23 cellular contexts compared by ENCODE assay signal in genomic region chr16:16817203-16817602, GRCh38.
"Had no signal": no experiment of that assay in that cellular context is flagged by ENCODE, and none has a peak within 500 bp of the region (broad histone marks: within the 10 kb centered on the region; RNA-seq: fewer than 3 reads in every experiment).

No MANE protein-coding gene starts in this region.

- H3K4me3 Mint-ChIP-seq: activated CD4-positive, alpha-beta T cell treated with anti-CD3 and anti-CD28 coated beads, Interleukin-2, amount 10 ng/mL, durations not matched to agents 24 days and 14 days; activated CD8-positive, alpha-beta memory T cell treated with anti-CD3 and anti-CD28 coated beads, Interleukin-2, amount 10 ng/mL, durations not matched to agents 7 days and 5 days; activated naive CD4-positive, alpha-beta T cell treated with anti-CD3 and anti-CD28 coated beads, Interleukin-2, amount 50 U/mL, for 24 hours; activated T-cell treated with anti-CD3 and anti-CD28 coated beads, Interleukin-2, amount 50 U/mL, for 24 hours; activated T-helper 1 cell treated with anti-CD3 and anti-CD28 coated beads, Interleukin-12 subunit alpha, Interleukin-12 subunit beta, Interleukin-2, Interleukin-4 antibody, amounts not matched to agents 30 ng/mL and 10 ng/mL and 1 ng/mL, durations not matched to agents 14 hours and 24 hours and 36 hours; T-helper 17 cell; WTC11 had no signal

- ATAC-seq: activated CD8-positive, alpha-beta memory T cell treated with anti-CD3 and anti-CD28 coated beads, Interleukin-2, amount 10 ng/mL, durations not matched to agents 7 days and 5 days; PC-3; T-helper 17 cell; WTC11 had no signal

- H3K27ac Mint-ChIP-seq: activated CD4-positive, alpha-beta T cell treated with anti-CD3 and anti-CD28 coated beads, Interleukin-2, amount 10 ng/mL, durations not matched to agents 24 days and 14 days; activated CD8-positive, alpha-beta memory T cell treated with anti-CD3 and anti-CD28 coated beads, Interleukin-2, amount 10 ng/mL, durations not matched to agents 7 days and 5 days; activated naive CD4-positive, alpha-beta T cell treated with anti-CD3 and anti-CD28 coated beads, Interleukin-2, amount 50 U/mL, for 24 hours; activated T-cell treated with anti-CD3 and anti-CD28 coated beads, Interleukin-2, amount 50 U/mL, for 24 hours; activated T-helper 1 cell treated with anti-CD3 and anti-CD28 coated beads, Interleukin-12 subunit alpha, Interleukin-12 subunit beta, Interleukin-2, Interleukin-4 antibody, amounts not matched to agents 30 ng/mL and 10 ng/mL and 1 ng/mL, durations not matched to agents 14 hours and 24 hours and 36 hours; T-helper 17 cell; WTC11 had no signal

- H3K4me3 ChIP-seq: MG63 had no signal

- H3K27me3 Mint-ChIP-seq: activated CD4-positive, alpha-beta T cell treated with anti-CD3 and anti-CD28 coated beads, Interleukin-2, amount 10 ng/mL, durations not matched to agents 24 days and 14 days; activated CD8-positive, alpha-beta memory T cell treated with anti-CD3 and anti-CD28 coated beads, Interleukin-2, amount 10 ng/mL, durations not matched to agents 7 days and 5 days; T-helper 17 cell had no signal

- DNase-seq: activated CD4-positive, alpha-beta T cell treated with anti-CD3 and anti-CD28 coated beads, Interleukin-2, amount 10 ng/mL, durations not matched to agents 24 days and 14 days; activated CD4-positive, alpha-beta T cell treated with anti-CD3 and anti-CD28 coated beads, Interleukin-2, amount 50 U/mL, for 48 hours; activated CD4-positive, CD25-positive, alpha-beta regulatory T cell treated with anti-CD3 and anti-CD28 coated beads, Interleukin-2, amount 50 U/mL, for 72 hours; activated CD8-positive, alpha-beta memory T cell treated with anti-CD3 and anti-CD28 coated beads, Interleukin-2, amount 10 ng/mL, durations not matched to agents 7 days and 5 days; activated effector memory CD4-positive, alpha-beta T cell treated with Interleukin-2 at 50 U/mL for 16 hours; activated naive CD4-positive, alpha-beta T cell; activated T-cell treated with anti-CD3 and anti-CD28 coated beads, Interleukin-2, amount 50 U/mL, for 24 hours; MG63; MV-4-11; NCI-H1092 treated with DMSO at 0.1 percent for 48 hours; NCI-H1417 treated with DMSO at 0.1 percent for 48 hours; NCI-H1694; NCI-H2029; NCI-H2107; NCI-H446; NCI-H524; PC-3; SIG-M5; T-helper 17 cell; T-helper 9 cell had no signal

- H3K36me3 ChIP-seq: MG63 had no signal

- H3K9me3 ChIP-seq: MG63 had no signal

- H3K4me1 Mint-ChIP-seq: activated CD4-positive, alpha-beta T cell treated with anti-CD3 and anti-CD28 coated beads, Interleukin-2, amount 10 ng/mL, durations not matched to agents 24 days and 14 days; activated CD8-positive, alpha-beta memory T cell treated with anti-CD3 and anti-CD28 coated beads, Interleukin-2, amount 10 ng/mL, durations not matched to agents 7 days and 5 days; activated naive CD4-positive, alpha-beta T cell treated with anti-CD3 and anti-CD28 coated beads, Interleukin-2, amount 50 U/mL, for 24 hours; T-helper 17 cell; WTC11 had no signal

- H3K36me3 Mint-ChIP-seq: activated CD8-positive, alpha-beta memory T cell treated with anti-CD3 and anti-CD28 coated beads, Interleukin-2, amount 10 ng/mL, durations not matched to agents 7 days and 5 days; activated naive CD4-positive, alpha-beta T cell treated with anti-CD3 and anti-CD28 coated beads, Interleukin-2, amount 50 U/mL, for 24 hours had no signal
